In the genomic region with DNA sequence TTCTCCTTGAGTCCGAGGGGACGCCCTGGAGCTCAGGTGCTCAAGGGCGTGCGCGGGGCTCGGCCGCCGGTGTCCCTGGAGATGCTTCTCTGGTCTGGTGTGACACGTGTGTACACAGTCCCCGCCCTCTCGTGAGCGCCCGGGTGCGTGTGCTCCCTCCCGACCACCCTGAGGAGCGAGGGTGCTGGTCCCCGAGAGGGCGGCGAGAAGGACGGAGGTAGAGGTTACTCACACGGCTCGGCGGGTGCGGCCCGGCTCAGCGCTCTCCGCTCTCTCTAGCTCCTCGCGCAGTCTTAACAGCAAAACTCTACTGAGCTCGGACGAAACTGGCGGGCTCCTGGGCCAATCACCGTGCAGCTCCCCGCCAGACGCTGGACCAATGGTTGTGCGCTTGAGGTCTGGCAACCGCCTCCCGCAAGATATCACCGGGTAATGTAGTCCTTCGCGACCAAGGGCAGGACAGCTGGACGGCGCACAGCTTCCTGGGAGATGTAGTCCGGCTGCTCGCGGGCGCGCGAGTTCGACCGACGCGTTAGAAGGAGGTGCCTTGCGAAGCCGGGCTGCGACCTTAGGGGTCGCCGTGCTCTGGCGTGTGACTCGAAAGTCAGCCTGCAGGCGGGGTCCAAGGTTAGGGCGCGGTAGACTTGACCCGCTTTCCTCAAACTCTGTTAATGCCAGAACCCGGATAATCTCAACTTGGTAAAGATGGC, we compare ENCODE assay signal across 1 cellular context.
A peak's percentile ranks its signal among the peaks of the same experiment; 100 is the strongest.
TF ChIP-seq lines count a peak whose summit lies in the region.

A gene (minus strand): TSS at position 312 of the 710 bp plus-strand sequence. CDS start 2,669 bp downstream, outside the sequence.

TF ChIP-seq in HepG2, 621 proteins besides CTCF, POLR2A, EP300 and RAD21 (continued from another document and continues in another):
- TF ChIP-seq, protein P1, sequence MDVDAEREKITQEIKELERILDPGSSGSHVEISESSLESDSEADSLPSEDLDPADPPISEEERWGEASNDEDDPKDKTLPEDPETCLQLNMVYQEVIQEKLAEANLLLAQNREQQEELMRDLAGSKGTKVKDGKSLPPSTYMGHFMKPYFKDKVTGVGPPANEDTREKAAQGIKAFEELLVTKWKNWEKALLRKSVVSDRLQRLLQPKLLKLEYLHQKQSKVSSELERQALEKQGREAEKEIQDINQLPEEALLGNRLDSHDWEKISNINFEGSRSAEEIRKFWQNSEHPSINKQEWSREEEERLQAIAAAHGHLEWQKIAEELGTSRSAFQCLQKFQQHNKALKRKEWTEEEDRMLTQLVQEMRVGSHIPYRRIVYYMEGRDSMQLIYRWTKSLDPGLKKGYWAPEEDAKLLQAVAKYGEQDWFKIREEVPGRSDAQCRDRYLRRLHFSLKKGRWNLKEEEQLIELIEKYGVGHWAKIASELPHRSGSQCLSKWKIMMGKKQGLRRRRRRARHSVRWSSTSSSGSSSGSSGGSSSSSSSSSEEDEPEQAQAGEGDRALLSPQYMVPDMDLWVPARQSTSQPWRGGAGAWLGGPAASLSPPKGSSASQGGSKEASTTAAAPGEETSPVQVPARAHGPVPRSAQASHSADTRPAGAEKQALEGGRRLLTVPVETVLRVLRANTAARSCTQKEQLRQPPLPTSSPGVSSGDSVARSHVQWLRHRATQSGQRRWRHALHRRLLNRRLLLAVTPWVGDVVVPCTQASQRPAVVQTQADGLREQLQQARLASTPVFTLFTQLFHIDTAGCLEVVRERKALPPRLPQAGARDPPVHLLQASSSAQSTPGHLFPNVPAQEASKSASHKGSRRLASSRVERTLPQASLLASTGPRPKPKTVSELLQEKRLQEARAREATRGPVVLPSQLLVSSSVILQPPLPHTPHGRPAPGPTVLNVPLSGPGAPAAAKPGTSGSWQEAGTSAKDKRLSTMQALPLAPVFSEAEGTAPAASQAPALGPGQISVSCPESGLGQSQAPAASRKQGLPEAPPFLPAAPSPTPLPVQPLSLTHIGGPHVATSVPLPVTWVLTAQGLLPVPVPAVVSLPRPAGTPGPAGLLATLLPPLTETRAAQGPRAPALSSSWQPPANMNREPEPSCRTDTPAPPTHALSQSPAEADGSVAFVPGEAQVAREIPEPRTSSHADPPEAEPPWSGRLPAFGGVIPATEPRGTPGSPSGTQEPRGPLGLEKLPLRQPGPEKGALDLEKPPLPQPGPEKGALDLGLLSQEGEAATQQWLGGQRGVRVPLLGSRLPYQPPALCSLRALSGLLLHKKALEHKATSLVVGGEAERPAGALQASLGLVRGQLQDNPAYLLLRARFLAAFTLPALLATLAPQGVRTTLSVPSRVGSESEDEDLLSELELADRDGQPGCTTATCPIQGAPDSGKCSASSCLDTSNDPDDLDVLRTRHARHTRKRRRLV (CRISPR knock-in tag; IDR thresholded peaks at IDR 0.05), result no peak
- TF ChIP-seq, protein P2, sequence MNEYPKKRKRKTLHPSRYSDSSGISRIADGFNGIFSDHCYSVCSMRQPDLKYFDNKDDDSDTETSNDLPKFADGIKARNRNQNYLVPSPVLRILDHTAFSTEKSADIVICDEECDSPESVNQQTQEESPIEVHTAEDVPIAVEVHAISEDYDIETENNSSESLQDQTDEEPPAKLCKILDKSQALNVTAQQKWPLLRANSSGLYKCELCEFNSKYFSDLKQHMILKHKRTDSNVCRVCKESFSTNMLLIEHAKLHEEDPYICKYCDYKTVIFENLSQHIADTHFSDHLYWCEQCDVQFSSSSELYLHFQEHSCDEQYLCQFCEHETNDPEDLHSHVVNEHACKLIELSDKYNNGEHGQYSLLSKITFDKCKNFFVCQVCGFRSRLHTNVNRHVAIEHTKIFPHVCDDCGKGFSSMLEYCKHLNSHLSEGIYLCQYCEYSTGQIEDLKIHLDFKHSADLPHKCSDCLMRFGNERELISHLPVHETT (CRISPR knock-in tag; conservative IDR thresholded peaks at IDR 0.05), result peak; percentile 47
- TF ChIP-seq, protein P3, sequence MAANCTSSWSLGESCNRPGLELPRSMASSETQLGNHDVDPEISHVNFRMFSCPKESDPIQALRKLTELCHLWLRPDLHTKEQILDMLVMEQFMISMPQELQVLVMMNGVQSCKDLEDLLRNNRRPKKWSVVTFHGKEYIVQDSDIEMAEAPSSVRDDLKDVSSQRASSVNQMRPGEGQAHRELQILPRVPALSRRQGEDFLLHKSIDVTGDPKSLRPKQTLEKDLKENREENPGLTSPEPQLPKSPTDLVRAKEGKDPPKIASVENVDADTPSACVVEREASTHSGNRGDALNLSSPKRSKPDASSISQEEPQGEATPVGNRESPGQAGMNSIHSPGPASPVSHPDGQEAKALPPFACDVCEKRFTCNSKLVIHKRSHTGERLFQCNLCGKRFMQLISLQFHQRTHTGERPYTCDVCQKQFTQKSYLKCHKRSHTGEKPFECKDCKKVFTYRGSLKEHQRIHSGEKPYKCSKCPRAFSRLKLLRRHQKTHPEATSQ (CRISPR knock-in tag; IDR thresholded peaks at IDR 0.05; ENCODE audit: borderline replicate concordance), result peak; percentile 42; the same call in 1 of the 2 replicates
- TF ChIP-seq, protein P4, sequence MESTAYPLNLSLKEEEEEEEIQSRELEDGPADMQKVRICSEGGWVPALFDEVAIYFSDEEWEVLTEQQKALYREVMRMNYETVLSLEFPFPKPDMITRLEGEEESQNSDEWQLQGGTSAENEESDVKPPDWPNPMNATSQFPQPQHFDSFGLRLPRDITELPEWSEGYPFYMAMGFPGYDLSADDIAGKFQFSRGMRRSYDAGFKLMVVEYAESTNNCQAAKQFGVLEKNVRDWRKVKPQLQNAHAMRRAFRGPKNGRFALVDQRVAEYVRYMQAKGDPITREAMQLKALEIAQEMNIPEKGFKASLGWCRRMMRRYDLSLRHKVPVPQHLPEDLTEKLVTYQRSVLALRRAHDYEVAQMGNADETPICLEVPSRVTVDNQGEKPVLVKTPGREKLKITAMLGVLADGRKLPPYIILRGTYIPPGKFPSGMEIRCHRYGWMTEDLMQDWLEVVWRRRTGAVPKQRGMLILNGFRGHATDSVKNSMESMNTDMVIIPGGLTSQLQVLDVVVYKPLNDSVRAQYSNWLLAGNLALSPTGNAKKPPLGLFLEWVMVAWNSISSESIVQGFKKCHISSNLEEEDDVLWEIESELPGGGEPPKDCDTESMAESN (CRISPR knock-in tag; conservative IDR thresholded peaks at IDR 0.05), result no peak; the same call in 1 of the 2 replicates
- TF ChIP-seq ZNF75D (CRISPR knock-in tag; IDR thresholded peaks at IDR 0.05; ENCODE audit: borderline replicate concordance), result no peak
- no peak for TF ChIP-seq ZNF746 (CRISPR knock-in tag; IDR thresholded peaks at IDR 0.05)
- no peak; the same call in none of the 2 replicates for TF ChIP-seq ZBTB7A (CRISPR knock-in tag; IDR thresholded peaks at IDR 0.05)
- TF ChIP-seq MED13 (CRISPR knock-in tag; IDR thresholded peaks at IDR 0.05), result no peak; the same call in 1 of the 2 replicates
- TF ChIP-seq JDP2 (CRISPR knock-in tag; IDR thresholded peaks at IDR 0.05; ENCODE audit: borderline replicate concordance), result no peak
- TF ChIP-seq, protein P5, sequence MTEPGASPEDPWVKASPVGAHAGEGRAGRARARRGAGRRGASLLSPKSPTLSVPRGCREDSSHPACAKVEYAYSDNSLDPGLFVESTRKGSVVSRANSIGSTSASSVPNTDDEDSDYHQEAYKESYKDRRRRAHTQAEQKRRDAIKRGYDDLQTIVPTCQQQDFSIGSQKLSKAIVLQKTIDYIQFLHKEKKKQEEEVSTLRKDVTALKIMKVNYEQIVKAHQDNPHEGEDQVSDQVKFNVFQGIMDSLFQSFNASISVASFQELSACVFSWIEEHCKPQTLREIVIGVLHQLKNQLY (CRISPR knock-in tag; IDR thresholded peaks at IDR 0.05), result no peak; the same call in 1 of the 2 replicates
- TF ChIP-seq ZNF674 (CRISPR knock-in tag; IDR thresholded peaks at IDR 0.05; ENCODE audit: low read depth), result no peak
- TF ChIP-seq, protein P6, sequence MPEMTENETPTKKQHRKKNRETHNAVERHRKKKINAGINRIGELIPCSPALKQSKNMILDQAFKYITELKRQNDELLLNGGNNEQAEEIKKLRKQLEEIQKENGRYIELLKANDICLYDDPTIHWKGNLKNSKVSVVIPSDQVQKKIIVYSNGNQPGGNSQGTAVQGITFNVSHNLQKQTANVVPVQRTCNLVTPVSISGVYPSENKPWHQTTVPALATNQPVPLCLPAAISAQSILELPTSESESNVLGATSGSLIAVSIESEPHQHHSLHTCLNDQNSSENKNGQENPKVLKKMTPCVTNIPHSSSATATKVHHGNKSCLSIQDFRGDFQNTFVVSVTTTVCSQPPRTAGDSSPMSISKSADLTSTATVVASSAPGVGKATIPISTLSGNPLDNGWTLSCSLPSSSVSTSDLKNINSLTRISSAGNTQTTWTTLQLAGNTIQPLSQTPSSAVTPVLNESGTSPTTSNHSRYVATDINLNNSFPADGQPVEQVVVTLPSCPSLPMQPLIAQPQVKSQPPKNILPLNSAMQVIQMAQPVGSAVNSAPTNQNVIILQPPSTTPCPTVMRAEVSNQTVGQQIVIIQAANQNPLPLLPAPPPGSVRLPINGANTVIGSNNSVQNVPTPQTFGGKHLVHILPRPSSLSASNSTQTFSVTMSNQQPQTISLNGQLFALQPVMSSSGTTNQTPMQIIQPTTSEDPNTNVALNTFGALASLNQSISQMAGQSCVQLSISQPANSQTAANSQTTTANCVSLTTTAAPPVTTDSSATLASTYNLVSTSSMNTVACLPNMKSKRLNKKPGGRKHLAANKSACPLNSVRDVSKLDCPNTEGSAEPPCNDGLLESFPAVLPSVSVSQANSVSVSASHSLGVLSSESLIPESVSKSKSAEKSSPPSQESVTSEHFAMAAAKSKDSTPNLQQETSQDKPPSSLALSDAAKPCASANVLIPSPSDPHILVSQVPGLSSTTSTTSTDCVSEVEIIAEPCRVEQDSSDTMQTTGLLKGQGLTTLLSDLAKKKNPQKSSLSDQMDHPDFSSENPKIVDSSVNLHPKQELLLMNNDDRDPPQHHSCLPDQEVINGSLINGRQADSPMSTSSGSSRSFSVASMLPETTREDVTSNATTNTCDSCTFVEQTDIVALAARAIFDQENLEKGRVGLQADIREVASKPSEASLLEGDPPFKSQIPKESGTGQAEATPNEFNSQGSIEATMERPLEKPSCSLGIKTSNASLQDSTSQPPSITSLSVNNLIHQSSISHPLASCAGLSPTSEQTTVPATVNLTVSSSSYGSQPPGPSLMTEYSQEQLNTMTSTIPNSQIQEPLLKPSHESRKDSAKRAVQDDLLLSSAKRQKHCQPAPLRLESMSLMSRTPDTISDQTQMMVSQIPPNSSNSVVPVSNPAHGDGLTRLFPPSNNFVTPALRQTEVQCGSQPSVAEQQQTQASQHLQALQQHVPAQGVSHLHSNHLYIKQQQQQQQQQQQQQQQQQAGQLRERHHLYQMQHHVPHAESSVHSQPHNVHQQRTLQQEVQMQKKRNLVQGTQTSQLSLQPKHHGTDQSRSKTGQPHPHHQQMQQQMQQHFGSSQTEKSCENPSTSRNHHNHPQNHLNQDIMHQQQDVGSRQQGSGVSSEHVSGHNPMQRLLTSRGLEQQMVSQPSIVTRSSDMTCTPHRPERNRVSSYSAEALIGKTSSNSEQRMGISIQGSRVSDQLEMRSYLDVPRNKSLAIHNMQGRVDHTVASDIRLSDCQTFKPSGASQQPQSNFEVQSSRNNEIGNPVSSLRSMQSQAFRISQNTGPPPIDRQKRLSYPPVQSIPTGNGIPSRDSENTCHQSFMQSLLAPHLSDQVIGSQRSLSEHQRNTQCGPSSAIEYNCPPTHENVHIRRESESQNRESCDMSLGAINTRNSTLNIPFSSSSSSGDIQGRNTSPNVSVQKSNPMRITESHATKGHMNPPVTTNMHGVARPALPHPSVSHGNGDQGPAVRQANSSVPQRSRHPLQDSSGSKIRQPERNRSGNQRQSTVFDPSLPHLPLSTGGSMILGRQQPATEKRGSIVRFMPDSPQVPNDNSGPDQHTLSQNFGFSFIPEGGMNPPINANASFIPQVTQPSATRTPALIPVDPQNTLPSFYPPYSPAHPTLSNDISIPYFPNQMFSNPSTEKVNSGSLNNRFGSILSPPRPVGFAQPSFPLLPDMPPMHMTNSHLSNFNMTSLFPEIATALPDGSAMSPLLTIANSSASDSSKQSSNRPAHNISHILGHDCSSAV (CRISPR knock-in tag; IDR thresholded peaks at IDR 0.05; ENCODE audit: borderline replicate concordance), result peak; percentile 65; the same call in 1 of the 2 replicates
- TF ChIP-seq ZNF136 (CRISPR knock-in tag; IDR thresholded peaks at IDR 0.05; ENCODE audit: low read depth), result 0 out of 2 replicates have a peak, but pooled peaks have one; percentile 75
- TF ChIP-seq ZNF562 (CRISPR knock-in tag; IDR thresholded peaks at IDR 0.05; ENCODE audit: borderline replicate concordance), result no peak
- TF ChIP-seq THYN1 (CRISPR knock-in tag; IDR thresholded peaks at IDR 0.05; ENCODE audit: borderline replicate concordance, low read depth), result no peak
- TF ChIP-seq, protein P7, sequence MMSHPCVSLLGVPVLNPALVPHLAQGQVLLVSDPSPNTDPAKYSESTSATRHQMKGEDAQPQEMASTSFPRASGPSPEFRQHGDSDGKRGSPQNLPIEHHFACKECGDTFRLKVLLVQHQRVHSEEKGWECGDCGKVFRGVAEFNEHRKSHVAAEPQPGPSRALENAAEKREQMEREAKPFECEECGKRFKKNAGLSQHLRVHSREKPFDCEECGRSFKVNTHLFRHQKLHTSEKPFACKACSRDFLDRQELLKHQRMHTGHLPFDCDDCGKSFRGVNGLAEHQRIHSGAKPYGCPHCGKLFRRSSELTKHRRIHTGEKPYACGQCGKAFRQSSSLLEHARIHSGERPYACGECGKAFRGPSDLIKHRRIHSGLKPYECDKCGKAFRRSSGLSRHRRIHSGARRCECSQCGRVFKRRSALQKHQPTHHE (CRISPR knock-in tag; IDR thresholded peaks at IDR 0.05; ENCODE audit: borderline replicate concordance), result no peak; the same call in 1 of the 2 replicates
- no peak for TF ChIP-seq ZC3H4 (CRISPR knock-in tag; IDR thresholded peaks at IDR 0.05; ENCODE audit: borderline replicate concordance)
- TF ChIP-seq ZNF891 (CRISPR knock-in tag; IDR thresholded peaks at IDR 0.05), result no peak
- no peak for TF ChIP-seq NR3C1 (CRISPR knock-in tag; IDR thresholded peaks at IDR 0.05)
- peak; percentile 98 for TF ChIP-seq HCFC1 (IDR thresholded peaks at IDR 0.05; ENCODE audit: low read depth, low read length)
- no peak; the same call in 1 of the 2 replicates for TF ChIP-seq ZNF460 (CRISPR knock-in tag; IDR thresholded peaks at IDR 0.05; ENCODE audit: borderline replicate concordance)
- TF ChIP-seq, protein P8, sequence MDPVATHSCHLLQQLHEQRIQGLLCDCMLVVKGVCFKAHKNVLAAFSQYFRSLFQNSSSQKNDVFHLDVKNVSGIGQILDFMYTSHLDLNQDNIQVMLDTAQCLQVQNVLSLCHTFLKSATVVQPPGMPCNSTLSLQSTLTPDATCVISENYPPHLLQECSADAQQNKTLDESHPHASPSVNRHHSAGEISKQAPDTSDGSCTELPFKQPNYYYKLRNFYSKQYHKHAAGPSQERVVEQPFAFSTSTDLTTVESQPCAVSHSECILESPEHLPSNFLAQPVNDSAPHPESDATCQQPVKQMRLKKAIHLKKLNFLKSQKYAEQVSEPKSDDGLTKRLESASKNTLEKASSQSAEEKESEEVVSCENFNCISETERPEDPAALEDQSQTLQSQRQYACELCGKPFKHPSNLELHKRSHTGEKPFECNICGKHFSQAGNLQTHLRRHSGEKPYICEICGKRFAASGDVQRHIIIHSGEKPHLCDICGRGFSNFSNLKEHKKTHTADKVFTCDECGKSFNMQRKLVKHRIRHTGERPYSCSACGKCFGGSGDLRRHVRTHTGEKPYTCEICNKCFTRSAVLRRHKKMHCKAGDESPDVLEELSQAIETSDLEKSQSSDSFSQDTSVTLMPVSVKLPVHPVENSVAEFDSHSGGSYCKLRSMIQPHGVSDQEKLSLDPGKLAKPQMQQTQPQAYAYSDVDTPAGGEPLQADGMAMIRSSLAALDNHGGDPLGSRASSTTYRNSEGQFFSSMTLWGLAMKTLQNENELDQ (CRISPR knock-in tag; IDR thresholded peaks at IDR 0.05; ENCODE audit: borderline replicate concordance), result no peak
